21 cellular contexts compared by ENCODE assay signal in the genomic region with DNA sequence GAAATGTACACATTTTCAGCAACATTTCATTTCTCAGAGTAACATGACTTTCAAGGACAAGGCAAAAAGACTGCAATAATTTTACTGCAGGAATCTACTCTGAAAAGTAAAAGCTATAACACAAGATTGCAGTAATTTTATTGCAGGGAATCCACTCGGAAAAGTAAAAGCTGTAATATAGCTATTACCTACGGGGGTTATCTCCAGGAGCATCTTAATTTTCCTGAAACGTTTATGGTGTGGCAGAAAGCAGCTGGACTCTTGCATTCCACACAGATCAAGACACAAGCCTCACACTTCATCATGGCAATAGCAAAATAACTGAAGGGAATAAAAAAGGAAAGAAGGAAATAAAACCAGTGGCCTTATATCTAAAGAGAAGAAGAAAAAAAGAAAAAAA.
DNase-seq lines count a peak whose midpoint lies in the region; ATAC-seq and TF ChIP-seq lines count a peak whose summit lies in the region.
"Had no signal": no experiment of that assay in that cellular context is flagged by ENCODE, and none has a peak within 500 bp of the region (broad histone marks: within the 10 kb centered on the region; RNA-seq: fewer than 3 reads in every experiment).

No MANE protein-coding gene starts in this region.

- peak overlapping the region; percentile 63 for H3K27ac Mint-ChIP-seq in MCF 10A (ENCODE audit: low read depth, unreplicated experiment)
- H3K27ac Mint-ChIP-seq: CD8-positive, alpha-beta T cell had no signal

- no peak overlapping the region for H3K9ac ChIP-seq in mammary epithelial cell (ENCODE audit: insufficient read depth, low read length)
- H3K9ac ChIP-seq in mesenchymal stem cell (ENCODE audit: low read length): no peak overlapping the region

- DNase-seq in MCF 10A (ENCODE audit: unreplicated experiment) (no peak), mammary epithelial cell (no peak), SK-N-DZ (ENCODE audit: low spot score) (peak; percentile 56), mesenchymal stem cell (no peak), posterior vena cava (ENCODE audit: low spot score) (no peak), occipital lobe (lab: John Stamatoyannopoulos, UW) (no peak), HK-2 (ENCODE audit: unreplicated experiment) (no peak)
- DNase-seq: 8988T; AML-193; C1 segment of cervical spinal cord; CD8-positive, alpha-beta T cell; DMS153; Karpas-422; NCI-H1417; NCI-H1694 treated with DMSO at 0.1 percent for 48 hours; NCI-H2081 treated with DMSO at 0.1 percent for 48 hours; NCI-H2171 treated with DMSO at 0.1 percent for 48 hours; NCI-H524 treated with DMSO at 0.1 percent for 48 hours; Right ventricle myocardium superior had no signal

- H3K27me3 ChIP-seq in mammary epithelial cell (ENCODE audit: insufficient read depth, low read length): no peaks in the 10 kb centered on the region
- no peaks in the 10 kb centered on the region for H3K27me3 ChIP-seq in mesenchymal stem cell (ENCODE audit: control insufficient read depth in 1 of 2, insufficient read depth in 1 of 2, low read length in 2 of 2)

- H3K23ac ChIP-seq in mesenchymal stem cell (ENCODE audit: low read length in 2 of 2): no peak overlapping the region

- peaks cover 89% of the 10 kb centered on the region for H3K79me2 ChIP-seq in mammary epithelial cell (ENCODE audit: insufficient read depth, low read length)

- H4K20me1 ChIP-seq in mammary epithelial cell (ENCODE audit: insufficient read depth, low read length): no peaks in the 10 kb centered on the region

- H2AK5ac ChIP-seq in mesenchymal stem cell (ENCODE audit: low read length, severe bottlenecking): no peak overlapping the region

- in situ Hi-C loops in mammary epithelial cell (cut with MboI; ENCODE audit: low sequenced_read_pairs in 2 of 2): no loop called here

- no peak for TF ChIP-seq CTCF in MCF 10A (IDR thresholded peaks at IDR 0.05; ENCODE audit: unreplicated experiment)
- TF ChIP-seq CTCF in mammary epithelial cell (conservative IDR thresholded peaks at IDR 0.05 in 1 of 2, IDR thresholded peaks at IDR 0.05 in 1 of 2; ENCODE audit: extremely low read depth in 1 of 2, insufficient read depth in 1 of 2, low read depth in 1 of 2, low read length in 2 of 2): no peak

- ATAC-seq in GM21737 (IDR thresholded peaks at IDR 0.05; ENCODE audit: unreplicated experiment): no peak
- ATAC-seq: CD8-positive, alpha-beta T cell had no signal

- no peak overlapping the region for H2BK5ac ChIP-seq in mesenchymal stem cell (ENCODE audit: low read depth, low read length, poor library complexity, severe bottlenecking)

- no peak overlapping the region for H2AFZ ChIP-seq in mammary epithelial cell (ENCODE audit: low read depth, low read length)
- no peak overlapping the region for H2AFZ ChIP-seq in mesenchymal stem cell (ENCODE audit: low read depth, low read length)

- no peak overlapping the region for H2BK120ac ChIP-seq in mesenchymal stem cell (ENCODE audit: low read depth, low read length)

- intact Hi-C loops in MCF 10A (cut with micrococcal nuclease): no loop called here
- intact Hi-C loops in mammary epithelial cell (cut with micrococcal nuclease): no loop called here
- intact Hi-C loops in posterior vena cava (cut with DNase I): no loop called here

- no peak overlapping the region for H3K4ac ChIP-seq in mesenchymal stem cell (ENCODE audit: low read depth in 1 of 2, low read length in 2 of 2)

- no peaks in the 10 kb centered on the region for H3K36me3 Mint-ChIP-seq in MCF 10A (ENCODE audit: insufficient read depth, unreplicated experiment)
- H3K36me3 Mint-ChIP-seq: CD8-positive, alpha-beta T cell had no signal

- H4K8ac ChIP-seq in mesenchymal stem cell (ENCODE audit: low read length): no peak overlapping the region

- no peak overlapping the region for H2BK15ac ChIP-seq in mesenchymal stem cell (ENCODE audit: low read depth, poor library complexity, severe bottlenecking)

- peaks cover 34% of the 10 kb centered on the region for H3K4me1 ChIP-seq in mammary epithelial cell (ENCODE audit: insufficient read depth, low read length)
- peaks cover 3% of the 10 kb centered on the region for H3K4me1 ChIP-seq in mesenchymal stem cell (ENCODE audit: control insufficient read depth, insufficient read depth, low read depth, low read length)

- no TSS peak for BruUV-seq in MCF 10A (replicated peaks; lab: Mats Ljungman, UMichigan)
- BruUV-seq in mammary epithelial cell (replicated peaks; lab: Mats Ljungman, UMichigan): no TSS peak

- CTCF ChIA-PET in MCF 10A (lab: Yijun Ruan, JAX) (interaction anchor here (0.9 to 1.7 kb wide), 2 partner anchors 31 to 66 kb away, joined by 3 to 4 read pairs; no protein-coding TSS in a partner anchor), mammary epithelial cell (lab: Charles Lee; ENCODE audit: low non-redundant PET) (interaction anchor here (0.8 kb wide), 1 partner anchor 121 kb away, joined by 5 read pairs; no protein-coding TSS in a partner anchor)

- dilution Hi-C loops in mammary epithelial cell (cut with HindIII; ENCODE audit: low sequenced_read_pairs): no loop called here

- H3K79me1 ChIP-seq in mesenchymal stem cell (replicated peaks; ENCODE audit: low read length, poor library complexity, severe bottlenecking): peaks cover 14% of the 10 kb centered on the region

- H3K4me3 ChIP-seq in mammary epithelial cell (replicated peaks in 1 of 3; ENCODE audit: insufficient read depth in 1 of 3, low read depth in 2 of 3, low read length in 3 of 3) (no peak overlapping the region), mesenchymal stem cell (ENCODE audit: insufficient read depth in 1 of 2, low read depth in 1 of 2, low read length in 2 of 2) (no peak overlapping the region)

- no peaks in the 10 kb centered on the region for H3K9me3 ChIP-seq in mammary epithelial cell (replicated peaks; ENCODE audit: insufficient read depth, low read length)
- H3K9me3 ChIP-seq in mesenchymal stem cell (ENCODE audit: control insufficient read depth, low read length): no peaks in the 10 kb centered on the region

- no peak overlapping the region for H3K14ac ChIP-seq in mesenchymal stem cell (ENCODE audit: low read length in 2 of 2)

- H3K4me1 Mint-ChIP-seq in MCF 10A (ENCODE audit: insufficient read depth, unreplicated experiment): peaks cover 42% of the 10 kb centered on the region

- no peak overlapping the region for H3K18ac ChIP-seq in mesenchymal stem cell (ENCODE audit: low read depth in 1 of 2, low read length in 2 of 2)

- 60% methylated on average over 3 of the region's 3 CpGs for WGBS in mammary epithelial cell (ENCODE audit: low coverage, missing lambda C conversion rate)
- WGBS in mesenchymal stem cell: 23% methylated on average over 3 of the region's 3 CpGs

- H3K27me3 Mint-ChIP-seq in MCF 10A (ENCODE audit: insufficient read depth, unreplicated experiment): no peaks in the 10 kb centered on the region

- no peak overlapping the region for H3K4me3 Mint-ChIP-seq in MCF 10A (ENCODE audit: unreplicated experiment)
- H3K4me3 Mint-ChIP-seq: CD8-positive, alpha-beta T cell had no signal

- no peaks in the 10 kb centered on the region for H3K36me3 ChIP-seq in mammary epithelial cell (ENCODE audit: insufficient read depth, low read length)
- no peaks in the 10 kb centered on the region for H3K36me3 ChIP-seq in mesenchymal stem cell (ENCODE audit: control insufficient read depth in 1 of 2, insufficient read depth in 2 of 2, low read depth in 1 of 2, low read length in 2 of 2)

- H3K27ac ChIP-seq in mammary epithelial cell (ENCODE audit: insufficient read depth, low read depth, low read length) (no peak overlapping the region), mesenchymal stem cell (ENCODE audit: low read length, poor library complexity, severe bottlenecking) (peak overlapping the region; percentile 83)
- H3K27ac ChIP-seq: HL-60 had no signal

- H4K91ac ChIP-seq in mesenchymal stem cell (ENCODE audit: low read length): no peak overlapping the region

- H3K9me3 Mint-ChIP-seq in MCF 10A (ENCODE audit: unreplicated experiment): no peaks in the 10 kb centered on the region
- H3K9me3 Mint-ChIP-seq: CD8-positive, alpha-beta T cell had no signal

- POLR2A ChIA-PET in MCF 10A (lab: Yijun Ruan, JAX): interaction anchor here (0.6 to 3.4 kb wide), 15 partner anchors 8 to 251 kb away, joined by 3 to 15 read pairs (median 5); partner anchors contain the start of gene MCC

- H2BK12ac ChIP-seq in mesenchymal stem cell (ENCODE audit: low read length in 2 of 2): no peak overlapping the region

- H3K4me2 ChIP-seq in mammary epithelial cell (ENCODE audit: insufficient read depth, low read depth, low read length) (no peak overlapping the region), mesenchymal stem cell (ENCODE audit: low read length, poor library complexity, severe bottlenecking) (no peak overlapping the region)
